Comparison of ENCODE assay signal across 1 cellular context in genomic region chr12:12840500-12840899, GRCh38.
TF ChIP-seq lines count a peak whose summit lies in the region.

No MANE protein-coding gene starts in this region.

TF ChIP-seq in IMR-90, 13 proteins besides CTCF, POLR2A, EP300 and RAD21:
- TF ChIP-seq MXI1 (IDR thresholded peaks at IDR 0.05; ENCODE audit: borderline replicate concordance, low read depth, low read length) (no peak), BHLHE40 (IDR thresholded peaks at IDR 0.05; ENCODE audit: low read depth, low read length) (no peak), MAZ (IDR thresholded peaks at IDR 0.05; ENCODE audit: borderline replicate concordance, low read depth, low read length) (no peak), SMC3 (IDR thresholded peaks at IDR 0.05; ENCODE audit: low read depth, low read length) (no peak), RCOR1 (IDR thresholded peaks at IDR 0.05; ENCODE audit: insufficient replicate concordance, low read length) (no peak)
- TF ChIP-seq, protein P1, sequence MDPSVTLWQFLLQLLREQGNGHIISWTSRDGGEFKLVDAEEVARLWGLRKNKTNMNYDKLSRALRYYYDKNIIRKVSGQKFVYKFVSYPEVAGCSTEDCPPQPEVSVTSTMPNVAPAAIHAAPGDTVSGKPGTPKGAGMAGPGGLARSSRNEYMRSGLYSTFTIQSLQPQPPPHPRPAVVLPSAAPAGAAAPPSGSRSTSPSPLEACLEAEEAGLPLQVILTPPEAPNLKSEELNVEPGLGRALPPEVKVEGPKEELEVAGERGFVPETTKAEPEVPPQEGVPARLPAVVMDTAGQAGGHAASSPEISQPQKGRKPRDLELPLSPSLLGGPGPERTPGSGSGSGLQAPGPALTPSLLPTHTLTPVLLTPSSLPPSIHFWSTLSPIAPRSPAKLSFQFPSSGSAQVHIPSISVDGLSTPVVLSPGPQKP (IDR thresholded peaks at IDR 0.05; ENCODE audit: borderline replicate concordance, low read depth, low read length): no peak
